Comparison of ENCODE assay signal across 13 cellular contexts in the genomic region with DNA sequence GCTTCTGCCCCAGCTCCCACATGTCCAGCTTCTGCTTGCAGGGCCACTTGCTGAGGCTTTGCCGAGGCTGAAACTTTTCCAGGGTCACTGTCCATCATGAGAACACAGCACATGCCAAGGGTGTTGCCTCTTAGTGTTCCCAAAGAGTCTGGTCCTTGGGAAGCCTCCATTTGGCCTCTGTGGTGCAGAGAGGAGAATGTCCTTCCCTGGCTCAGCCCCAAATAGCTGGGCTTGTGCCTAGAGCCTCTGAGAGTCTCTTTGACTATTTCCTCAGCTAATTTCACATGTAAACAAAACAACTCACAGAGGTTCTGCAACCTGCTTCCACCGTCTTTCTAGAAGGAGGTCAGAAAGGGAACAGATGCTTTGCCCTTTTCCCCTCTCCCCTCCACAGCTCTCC. TPM values are rescaled to one million over a fixed set of nuclear protein-coding genes. Genes with fewer than 3 reads are reported as not detected.
DNase-seq lines count a peak whose midpoint lies in the region; ATAC-seq and TF ChIP-seq lines count a peak whose summit lies in the region.
"Had no signal": no experiment of that assay in that cellular context is flagged by ENCODE, and none has a peak within 500 bp of the region (broad histone marks: within the 10 kb centered on the region; RNA-seq: fewer than 3 reads in every experiment).

No MANE protein-coding gene starts in this region.

- WGBS in heart right ventricle, 2 donors: 43 to 55% methylated on average over 2 of the region's 2 CpGs

- H3K9me3 Mint-ChIP-seq in activated T-cell treated with anti-CD3 and anti-CD28 coated beads, Interleukin-2, amount 50 U/mL, for 72 hours: no peaks in the 10 kb centered on the region
- H3K9me3 Mint-ChIP-seq: activated T-cell treated with anti-CD3 and anti-CD28 coated beads, Interleukin-2, amount 50 U/mL, for 24 hours; central memory CD8-positive, alpha-beta T cell had no signal

- H3K27me3 ChIP-seq in ascending aorta (no peaks in the 10 kb centered on the region), heart right ventricle (no peaks in the 10 kb centered on the region)

- no peak overlapping the region for H3K4me3 ChIP-seq in ascending aorta
- no peak overlapping the region for H3K4me3 ChIP-seq in heart right ventricle
- H3K4me3 ChIP-seq: spleen had no signal

- peak; percentile 61 for DNase-seq in AG08395 (ENCODE audit: low spot score)
- DNase-seq in ascending aorta (ENCODE audit: low spot score in 2 of 2): peak in 1 of 2 donors; percentile 75
- DNase-seq in heart right ventricle: peak; percentile 14 to 51
- peak; percentile 89 for DNase-seq in posterior vena cava (ENCODE audit: low spot score)
- DNase-seq in GF-D8 (lab: John Stamatoyannopoulos, UW): no peak
- no peak for DNase-seq in activated T-cell treated with anti-CD3 and anti-CD28 coated beads, Interleukin-2, amount 50 U/mL, for 72 hours
- DNase-seq in NCI-H226: no peak
- DNase-seq: activated T-cell treated with anti-CD3 and anti-CD28 coated beads, Interleukin-2, amount 50 U/mL, for 24 hours; RPMI8226; spleen had no signal

- no peak overlapping the region for H3K4me3 Mint-ChIP-seq in activated T-cell treated with anti-CD3 and anti-CD28 coated beads, Interleukin-2, amount 50 U/mL, for 72 hours
- H3K4me3 Mint-ChIP-seq: activated T-cell treated with anti-CD3 and anti-CD28 coated beads, Interleukin-2, amount 50 U/mL, for 24 hours; central memory CD8-positive, alpha-beta T cell had no signal

- TF ChIP-seq CTCF in ascending aorta (IDR thresholded peaks at IDR 0.05): no peak
- TF ChIP-seq CTCF in heart right ventricle (IDR thresholded peaks at IDR 0.05): no peak

- peak; percentile 52 to 84 (median 58) for ATAC-seq in heart right ventricle
- ATAC-seq in GM18870 (IDR thresholded peaks at IDR 0.05; ENCODE audit: unreplicated experiment): no peak
- ATAC-seq in activated T-cell treated with anti-CD3 and anti-CD28 coated beads, Interleukin-2, amount 50 U/mL, for 72 hours (replicated peaks in 1 of 2): no peak

- H3K36me3 ChIP-seq in ascending aorta (no peaks in the 10 kb centered on the region), heart right ventricle (no peaks in the 10 kb centered on the region)
- H3K36me3 ChIP-seq: spleen had no signal

- H3K9me3 ChIP-seq in ascending aorta (no peaks in the 10 kb centered on the region), heart right ventricle (no peaks in the 10 kb centered on the region)
- H3K9me3 ChIP-seq: spleen had no signal

- intact Hi-C loops in ascending aorta (cut with DNase I): loop anchor here (2.0 kb wide), 1 partner anchor 42 kb away; no protein-coding TSS in a partner anchor
- intact Hi-C loops in heart right ventricle (cut with DNase I): no loop called here
- intact Hi-C loops in posterior vena cava (cut with DNase I): no loop called here

- H3K27me3 Mint-ChIP-seq in activated T-cell treated with anti-CD3 and anti-CD28 coated beads, Interleukin-2, amount 50 U/mL, for 72 hours (ENCODE audit: low read depth): peaks cover 30% of the 10 kb centered on the region
- H3K27me3 Mint-ChIP-seq: central memory CD8-positive, alpha-beta T cell had no signal

- no peak overlapping the region for H3K27ac Mint-ChIP-seq in activated T-cell treated with anti-CD3 and anti-CD28 coated beads, Interleukin-2, amount 50 U/mL, for 72 hours
- H3K27ac Mint-ChIP-seq: activated T-cell treated with anti-CD3 and anti-CD28 coated beads, Interleukin-2, amount 50 U/mL, for 24 hours had no signal

- H3K4me1 ChIP-seq in ascending aorta (peaks cover 20 to 51% of the 10 kb centered on the region in 2 donors), heart right ventricle (peaks cover 0 to 24% (median 4%) of the 10 kb centered on the region in 9 donors)
- H3K4me1 ChIP-seq: spleen had no signal

- H3K27ac ChIP-seq in ascending aorta (peak overlapping the region; percentile 89 to 95), heart right ventricle (peak overlapping the region in 7 of 10 donors; percentile 40 to 68 (median 59))
- H3K27ac ChIP-seq: KMS-11, spleen had no signal

- H3K36me3 Mint-ChIP-seq in activated T-cell treated with anti-CD3 and anti-CD28 coated beads, Interleukin-2, amount 50 U/mL, for 72 hours (ENCODE audit: insufficient read depth in 2 of 2): no peaks in the 10 kb centered on the region

- H3K4me1 Mint-ChIP-seq in activated T-cell treated with anti-CD3 and anti-CD28 coated beads, Interleukin-2, amount 50 U/mL, for 72 hours (ENCODE audit: low read depth): peaks cover 28% of the 10 kb centered on the region
- H3K4me1 Mint-ChIP-seq: central memory CD8-positive, alpha-beta T cell had no signal

RNA-seq across cellular contexts. Expression of a gene that starts 40.4 kb away (rescaled TPM):
- total RNA-seq in ascending aorta: 19.9 TPM
- 10 to 100 TPM in 6 of 10 donors, 1 to 10 TPM in 4; 7.6 to 16.5 (median 10.9) TPM for total RNA-seq in heart right ventricle
- 1 to 10 TPM; 3.1 to 4.5 TPM for polyA plus RNA-seq in heart right ventricle
- total RNA-seq in posterior vena cava: 10 to 100 TPM; 46.6 to 73.9 TPM
- total RNA-seq in activated T-cell treated with anti-CD3 and anti-CD28 coated beads, Interleukin-2, amount 50 U/mL, for 72 hours: 1 to 10 TPM; 2.0 to 2.2 TPM

RNA-seq across cellular contexts. Expression of a gene that starts 54.9 kb away (rescaled TPM):
- total RNA-seq in ascending aorta (0.85 TPM), heart right ventricle (1 to 10 TPM; 3.0 to 5.5 (median 4.1) TPM), posterior vena cava (10 to 100 TPM; 10.8 to 12.8 TPM)
- 1 to 10 TPM; 2.5 to 3.4 TPM for polyA plus RNA-seq in heart right ventricle
- total RNA-seq in activated T-cell treated with anti-CD3 and anti-CD28 coated beads, Interleukin-2, amount 50 U/mL, for 72 hours: 10 to 100 TPM; 27.2 to 33.6 TPM

Comparison
In these comparisons a context has a peak if more than half of its experiments do, and no peak if none do; other contexts are left out.
1. DNase-seq: peak in AG08395 (single experiment), heart right ventricle (2 of 2) and posterior vena cava (single experiment); none in GF-D8 (single experiment), activated T-cell treated with anti-CD3 and anti-CD28 coated beads, Interleukin-2, amount 50 U/mL, for 72 hours (0 of 2) and NCI-H226 (single experiment).
2. ATAC-seq: peak in heart right ventricle (8 of 8); none in GM18870 (single experiment) and activated T-cell treated with anti-CD3 and anti-CD28 coated beads, Interleukin-2, amount 50 U/mL, for 72 hours (0 of 2).